In the genomic region with DNA sequence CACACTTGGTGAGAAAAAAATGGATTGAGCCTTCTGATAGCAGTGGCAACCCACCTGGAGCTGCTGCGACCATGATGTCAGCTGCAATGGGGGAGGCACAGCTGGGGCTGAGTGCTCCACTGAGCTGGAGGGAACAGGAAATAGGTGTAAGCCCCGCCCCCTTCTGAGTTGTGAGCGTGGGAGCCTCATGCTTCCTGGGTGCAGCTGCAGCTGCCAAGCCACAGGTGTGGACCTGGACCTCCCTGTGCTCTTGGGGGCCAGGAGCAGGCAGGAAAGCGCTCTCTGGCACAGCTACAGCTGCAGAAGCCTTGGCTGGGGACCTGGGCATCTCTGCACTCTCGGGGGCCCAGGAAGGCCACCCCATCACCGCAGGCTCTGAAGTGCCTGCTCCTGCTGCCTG, we compare ENCODE assay signal across 13 cellular contexts.
DNase-seq lines count a peak whose midpoint lies in the region; ATAC-seq lines count a peak whose summit lies in the region.
"Had no signal": no experiment of that assay in that cellular context is flagged by ENCODE, and none has a peak within 500 bp of the region (broad histone marks: within the 10 kb centered on the region; RNA-seq: fewer than 3 reads in every experiment).

No MANE protein-coding gene starts in this region.

- DNase-seq in stimulated activated CD4-positive, alpha-beta T cell treated with anti-CD3 and anti-CD28 coated beads, Interleukin-12 subunit alpha, Interleukin-12 subunit beta, amount 100 ng/mL, for 48 hours (ENCODE audit: low read depth in 2 of 3, low spot score in 1 of 3): peak in 2 of 3 donors; percentile 3
- DNase-seq in stimulated activated CD4-positive, alpha-beta T cell treated with anti-CD3 and anti-CD28 coated beads, Interleukin-4, amount 100 ng/mL, for 24 hours: no peak
- peak; percentile 15 for DNase-seq in NCI-H2171 (lab: John Stamatoyannopoulos, UW)
- peak; percentile 8 to 21 for DNase-seq in activated CD4-positive, alpha-beta T cell treated with anti-CD3 and anti-CD28 coated beads, Interleukin-2, amount 50 U/mL, for 48 hours
- no peak for DNase-seq in mesenteric fat pad (ENCODE audit: low spot score)
- DNase-seq: activated T-cell treated with anti-CD3 and anti-CD28 coated beads, Interleukin-2, amount 50 U/mL, for 1 hour; C1 segment of cervical spinal cord; left cardiac atrium; NCI-H1092; stimulated activated CD8-positive, alpha-beta memory T cell treated with anti-CD3 and anti-CD28 coated beads, Interleukin-4, amount 100 ng/mL, for 48 hours had no signal

- no peak for ATAC-seq in HG03025 (IDR thresholded peaks at IDR 0.05; ENCODE audit: low FRiP score, unreplicated experiment)
- ATAC-seq in GM19397 (IDR thresholded peaks at IDR 0.05; ENCODE audit: unreplicated experiment): no peak
- ATAC-seq: left cardiac atrium, SK-N-SH treated with all-trans-retinoic acid at 6 μM for 48 hours had no signal

Comparison
In these comparisons a context has a peak if more than half of its experiments do, and no peak if none do; other contexts are left out.
1. DNase-seq: peak in stimulated activated CD4-positive, alpha-beta T cell treated with anti-CD3 and anti-CD28 coated beads, Interleukin-12 subunit alpha, Interleukin-12 subunit beta, amount 100 ng/mL, for 48 hours (2 of 3), NCI-H2171 (single experiment) and activated CD4-positive, alpha-beta T cell treated with anti-CD3 and anti-CD28 coated beads, Interleukin-2, amount 50 U/mL, for 48 hours (2 of 2); none in stimulated activated CD4-positive, alpha-beta T cell treated with anti-CD3 and anti-CD28 coated beads, Interleukin-4, amount 100 ng/mL, for 24 hours (single experiment) and mesenteric fat pad (single experiment).